ENCODE assay signal across 17 cellular contexts in the genomic region with DNA sequence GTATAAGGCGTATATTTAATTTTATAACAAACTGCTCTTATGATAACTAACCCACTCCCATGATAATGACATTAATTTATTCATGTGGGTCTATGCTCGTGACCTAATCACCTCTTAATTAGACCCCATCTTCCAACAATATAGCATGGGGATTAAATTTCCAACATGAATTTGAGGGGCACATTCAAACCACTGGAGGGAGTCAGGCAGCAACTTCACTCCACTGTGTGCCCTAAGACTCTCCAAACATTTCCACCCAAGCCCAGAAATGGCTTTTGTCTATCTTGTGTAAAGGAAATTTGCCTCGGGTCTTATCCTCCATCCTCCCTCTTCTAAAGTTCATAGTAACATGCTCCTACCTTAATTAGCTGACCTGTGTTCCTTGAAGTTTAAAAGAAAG.
DNase-seq lines count a peak whose midpoint lies in the region; ATAC-seq and TF ChIP-seq lines count a peak whose summit lies in the region.
"Had no signal": no experiment of that assay in that cellular context is flagged by ENCODE, and none has a peak within 500 bp of the region (broad histone marks: within the 10 kb centered on the region; RNA-seq: fewer than 3 reads in every experiment).

No MANE protein-coding gene starts in this region.

- POLR2A ChIA-PET in A673 (lab: Charles Lee; ENCODE audit: low non-redundant PET), result interaction anchor here (0.7 kb wide), 1 partner anchor 13 kb away, joined by 4 read pairs; no protein-coding TSS in a partner anchor

- CTCF ChIA-PET in A673 (lab: Charles Lee), result no interaction called here

- no peaks in the 10 kb centered on the region for H3K9me3 ChIP-seq in A673 (ENCODE audit: low read depth, low read length, poor library complexity, severe bottlenecking)

- H3K4me1 ChIP-seq in A673 (ENCODE audit: insufficient read depth, low read length, poor library complexity, severe bottlenecking), result no peaks in the 10 kb centered on the region

- TF ChIP-seq CTCF in A673 (conservative IDR thresholded peaks at IDR 0.05; ENCODE audit: low read depth, low read length) (peak; percentile 26; the same call in 1 of the 2 replicates), astrocyte of the cerebellum (IDR thresholded peaks at IDR 0.05; ENCODE audit: low read depth, low read length, missing control alignments) (peak; percentile 7), fibroblast of mammary gland (conservative IDR thresholded peaks at IDR 0.05; ENCODE audit: control insufficient read depth, insufficient read depth, low read depth, low read length) (peak; percentile 11), GM13976 (IDR thresholded peaks at IDR 0.05; ENCODE audit: borderline replicate concordance, control extremely low read depth, extremely low read depth, insufficient read depth, missing control alignments) (no peak)

- H3K4me3 ChIP-seq in A673 (ENCODE audit: low read depth, low read length, poor library complexity, severe bottlenecking) (no peak overlapping the region), astrocyte of the cerebellum (ENCODE audit: low read depth, low read length) (no peak overlapping the region), fibroblast of mammary gland (ENCODE audit: control insufficient read depth, low read depth, low read length) (no peak overlapping the region)

- H3K36me3 ChIP-seq in A673 (ENCODE audit: insufficient read depth, low read length, poor library complexity, severe bottlenecking), result no peaks in the 10 kb centered on the region

- H3K27me3 ChIP-seq in A673 (replicated peaks; ENCODE audit: insufficient read depth, low read depth, low read length, poor library complexity), result no peaks in the 10 kb centered on the region

- in situ Hi-C loops in astrocyte of the cerebellum (cut with HindIII; ENCODE audit: low sequenced_read_pairs) (no loop called here), GM13976 (cut with MboI; ENCODE audit: low sequenced_read_pairs, unreplicated experiment) (no loop called here)

- ATAC-seq in GM21381 (IDR thresholded peaks at IDR 0.05; ENCODE audit: unreplicated experiment), result no peak

- intact Hi-C loops in A673 (cut with micrococcal nuclease; ENCODE audit: unreplicated experiment), result loop anchor here (10.0 kb wide), 1 partner anchor 731 kb away; no protein-coding TSS in a partner anchor

- BruUV-seq in A673 (replicated peaks; lab: Mats Ljungman, UMichigan), result no TSS peak

- no peak overlapping the region for H3K27ac ChIP-seq in A673 (ENCODE audit: low read depth, low read length, poor library complexity, severe bottlenecking)
- H3K27ac ChIP-seq: C4-2B had no signal

- DNase-seq in A673 (ENCODE audit: low spot score) (peak; percentile 10), ELR (ENCODE audit: low read depth) (peak; percentile 5), astrocyte of the cerebellum (ENCODE audit: low read depth) (no peak), fibroblast of mammary gland (ENCODE audit: low read depth) (peak; percentile 5), NCI-H2107 (lab: John Stamatoyannopoulos, UW) (no peak), GM13976 (ENCODE audit: low spot score) (no peak)
- DNase-seq in stimulated activated CD4-positive, alpha-beta T cell treated with anti-CD3 and anti-CD28 coated beads, Interleukin-12 subunit alpha, Interleukin-12 subunit beta, amount 100 ng/mL, for 4 hours, result no peak
- DNase-seq: DMS79, KBM-7, NCI-H1417, NCI-H187 treated with DMSO at 0.1 percent for 48 hours, NCI-H2171, NCI-H446, NCI-H526 treated with DMSO at 0.1 percent for 48 hours, SHP77 had no signal

Comparison
In these comparisons a context has a peak if more than half of its experiments do, and no peak if none do; other contexts are left out.
1. DNase-seq: peak in A673 (single experiment), ELR (single experiment) and fibroblast of mammary gland (single experiment); none in astrocyte of the cerebellum (single experiment), NCI-H2107 (single experiment), GM13976 (single experiment) and stimulated activated CD4-positive, alpha-beta T cell treated with anti-CD3 and anti-CD28 coated beads, Interleukin-12 subunit alpha, Interleukin-12 subunit beta, amount 100 ng/mL, for 4 hours (single experiment).